In genomic region chr19:45153339-45154063, GRCh38 we compare ENCODE assay signal across 8 cellular contexts. TPM values are rescaled to one million over a fixed set of nuclear protein-coding genes. Genes with fewer than 3 reads are reported as not detected.
DNase-seq lines count a peak whose midpoint lies in the region; ATAC-seq and TF ChIP-seq lines count a peak whose summit lies in the region.

No MANE protein-coding gene starts in this region.

- TF ChIP-seq CTCF in fibroblast of lung (conservative IDR thresholded peaks at IDR 0.05 in 1 of 2, IDR thresholded peaks at IDR 0.05 in 1 of 2; ENCODE audit: low read depth in 1 of 2, low read length in 2 of 2) (no peak), nephron (IDR thresholded peaks at IDR 0.05; ENCODE audit: unreplicated experiment in 3 of 3) (no peak), transverse colon (IDR thresholded peaks at IDR 0.05) (no peak)

- no peaks in the 10 kb centered on the region for H3K79me2 ChIP-seq in fibroblast of lung (ENCODE audit: control insufficient read depth, insufficient read depth, low read length)

- H3K4me3 ChIP-seq in fibroblast of lung (replicated peaks in 1 of 4; ENCODE audit: control extremely low read depth in 1 of 4, insufficient read depth in 1 of 4, low read depth in 3 of 4, low read length in 4 of 4), result no peak overlapping the region
- peak overlapping the region in 2 of 4 donors; percentile 24 to 27 for H3K4me3 ChIP-seq in transverse colon

- WGBS in transverse colon (ENCODE audit: low coverage in 1 of 2), 2 donors, result 0 to 2% methylated on average over 7 to 57 of the region's 69 CpGs

- no peaks in the 10 kb centered on the region for H4K20me1 ChIP-seq in fibroblast of lung (ENCODE audit: control insufficient read depth, extremely low read depth, insufficient read depth, low read length)

- H3K36me3 ChIP-seq in fibroblast of lung (ENCODE audit: control insufficient read depth, insufficient read depth, low read length) (no peaks in the 10 kb centered on the region), transverse colon (no peaks in the 10 kb centered on the region)

- peaks cover 7% of the 10 kb centered on the region for H3K4me1 Mint-ChIP-seq in nephron

- H3K36me3 Mint-ChIP-seq in nephron (ENCODE audit: low read depth), result no peaks in the 10 kb centered on the region

- H3K9me3 ChIP-seq in fibroblast of lung (ENCODE audit: control insufficient read depth, insufficient read depth, low read depth, low read length) (no peaks in the 10 kb centered on the region), transverse colon (no peaks in the 10 kb centered on the region)

- peak overlapping the region in 2 of 3 experiments; percentile 37 to 73 for H3K27ac Mint-ChIP-seq in nephron

- intact Hi-C loops in transverse colon (cut with DNase I; ENCODE audit: low total_unique reads), result no loop called here

- no peak for ATAC-seq in HG03442 (IDR thresholded peaks at IDR 0.05; ENCODE audit: unreplicated experiment)
- no peak for ATAC-seq in HG03378 (IDR thresholded peaks at IDR 0.05; ENCODE audit: unreplicated experiment)

- peaks cover 9% of the 10 kb centered on the region for H3K27me3 ChIP-seq in fibroblast of lung (ENCODE audit: control insufficient read depth, insufficient read depth, low read length)
- H3K27me3 ChIP-seq in transverse colon, result peaks cover 59% of the 10 kb centered on the region

- no peak overlapping the region for H3K9ac ChIP-seq in fibroblast of lung (ENCODE audit: insufficient read depth, low read length)

- in situ Hi-C loops in transverse colon (cut with MboI; ENCODE audit: low pct_ligation_motif_present in 1 of 4, low pct_unique_long_range_greater_than_20kb in 1 of 4, low sequenced_read_pairs in 3 of 4), result no loop called here

- H2AFZ ChIP-seq in fibroblast of lung (ENCODE audit: low read length), result no peak overlapping the region

- peaks cover 34% of the 10 kb centered on the region for H3K27me3 Mint-ChIP-seq in nephron (ENCODE audit: low read depth)

- no peak for TF ChIP-seq POLR2A in transverse colon (IDR thresholded peaks at IDR 0.05)

- TF ChIP-seq EP300 in transverse colon (IDR thresholded peaks at IDR 0.05; ENCODE audit: low read depth), result no peak

- no peak overlapping the region for H3K27ac ChIP-seq in fibroblast of lung (ENCODE audit: insufficient read depth, low read length)
- peak overlapping the region in 2 of 4 donors; percentile 14 to 23 for H3K27ac ChIP-seq in transverse colon

- DNase-seq in NCI-H2029 (lab: John Stamatoyannopoulos, UW) (peak; percentile 23), NCI-H2029 treated with DMSO at 0.1 percent for 48 hours (lab: John Stamatoyannopoulos, UW) (no peak), activated T-cell treated with anti-CD3 and anti-CD28 coated beads for 48 hours (ENCODE audit: low read depth) (peak; percentile 34), fibroblast of lung (ENCODE audit: low read depth in 2 of 2) (peak; percentile 45 to 51), transverse colon (peak; percentile 36)

- H3K9me3 Mint-ChIP-seq in nephron, result no peaks in the 10 kb centered on the region

- peak overlapping the region in 2 of 3 experiments; percentile 65 to 70 for H3K4me3 Mint-ChIP-seq in nephron

- H3K4me2 ChIP-seq in fibroblast of lung (ENCODE audit: extremely low read depth, insufficient read depth, low read length), result peak overlapping the region; percentile 52

- H3K4me1 ChIP-seq in fibroblast of lung (ENCODE audit: control insufficient read depth, extremely low read depth, insufficient read depth, low read length) (peaks cover 12% of the 10 kb centered on the region), transverse colon (peaks cover 20 to 32% (median 25%) of the 10 kb centered on the region in 4 donors)

RNA-seq across cellular contexts. Expression of gene NKPD1, which starts 7.3 kb away (rescaled TPM):
- total RNA-seq in fibroblast of lung (0.17 and 0.26 TPM in 2 replicates), transverse colon (1 to 10 TPM in 1 of 4 donors, under 1 TPM in 1, not detected in 2; 0.32 to 1.5 TPM)
- polyA plus RNA-seq in fibroblast of lung, result 0.01 TPM in 1 of 2 replicates, not detected in the other
- 0.02 and 0.05 TPM in 2 replicates for polyA plus RNA-seq in fibroblast of lung (2012)
- 0.39 TPM in 1 of 2 replicates, not detected in the other for polyA minus RNA-seq in fibroblast of lung (ENCODE audit: low replicate concordance)

RNA-seq across cellular contexts. Expression of gene TRAPPC6A, which starts 24.5 kb away (rescaled TPM):
- total RNA-seq in fibroblast of lung (15.9 and 20.0 TPM in 2 replicates), transverse colon (10 to 100 TPM in 3 of 4 donors, not detected in 1; 15.7 to 51.2 (median 29.7) TPM)
- polyA plus RNA-seq in fibroblast of lung, result 4.5 and 9.3 TPM in 2 replicates
- 8.0 and 12.9 TPM in 2 replicates for polyA plus RNA-seq in fibroblast of lung (2012)
- 3.1 and 4.3 TPM in 2 replicates for polyA minus RNA-seq in fibroblast of lung (ENCODE audit: low replicate concordance)

RNA-seq across cellular contexts. Expression of gene BLOC1S3, which starts 25.1 kb away (rescaled TPM):
- total RNA-seq in fibroblast of lung (2.6 and 3.8 TPM in 2 replicates), transverse colon (10 to 100 TPM in 1 of 4 donors, 1 to 10 TPM in 3; 5.0 to 10.3 (median 9.2) TPM)
- polyA plus RNA-seq in fibroblast of lung, result 5.2 and 5.6 TPM in 2 replicates
- polyA plus RNA-seq in fibroblast of lung (2012), result 8.5 and 8.7 TPM in 2 replicates
- 22.3 and 31.5 TPM in 2 replicates for polyA minus RNA-seq in fibroblast of lung (ENCODE audit: low replicate concordance)
